ENCODE assay signal across 26 cellular contexts in genomic region chr12:52646613-52647012, GRCh38. TPM values are rescaled to one million over a fixed set of nuclear protein-coding genes. Genes with fewer than 3 reads are reported as not detected.
DNase-seq lines count a peak whose midpoint lies in the region; ATAC-seq and TF ChIP-seq lines count a peak whose summit lies in the region.
"Had no signal": no experiment of that assay in that cellular context is flagged by ENCODE, and none has a peak within 500 bp of the region (broad histone marks: within the 10 kb centered on the region; RNA-seq: fewer than 3 reads in every experiment).

No MANE protein-coding gene starts in this region.

- no peaks in the 10 kb centered on the region for H3K27me3 ChIP-seq in H9 (ENCODE audit: insufficient read depth, low read length)
- H3K27me3 ChIP-seq in A673 (replicated peaks; ENCODE audit: insufficient read depth, low read depth, low read length, poor library complexity): no peaks in the 10 kb centered on the region

- H2BK12ac ChIP-seq in H9 (ENCODE audit: insufficient read length, low read depth, low read length): no peak overlapping the region

- no peak overlapping the region for H3K9ac ChIP-seq in H9 (ENCODE audit: extremely low read depth, insufficient read length, low read length)

- H4K5ac ChIP-seq in H9 (ENCODE audit: insufficient read length, low read depth, low read length): no peak overlapping the region

- H3K36me3 Mint-ChIP-seq in H9 (ENCODE audit: insufficient read depth in 1 of 3, low read depth in 3 of 3) (no peaks in the 10 kb centered on the region), osteocyte (ENCODE audit: unreplicated experiment) (no peaks in the 10 kb centered on the region)

- WGBS in H9 (ENCODE audit: extremely low coverage, insufficient read length, low lambda C conversion rate): no CpG with 5 or more reads among the region's 12 CpGs

- H3K23ac ChIP-seq in H9 (ENCODE audit: insufficient read length, low read depth, low read length): no peak overlapping the region

- H3K4me1 Mint-ChIP-seq in H9 (peaks cover 0 to 2% of the 10 kb centered on the region in 2 experiments; a peak in 1 of 4 replicates), osteocyte (ENCODE audit: unreplicated experiment) (no peaks in the 10 kb centered on the region)

- TF ChIP-seq CTCF in H9 (conservative IDR thresholded peaks at IDR 0.05) (peak; percentile 41; the same call in 2 of the 3 replicates), osteocyte (IDR thresholded peaks at IDR 0.05) (no peak), A673 (conservative IDR thresholded peaks at IDR 0.05; ENCODE audit: low read depth, low read length) (no peak)

- no peaks in the 10 kb centered on the region for H3K36me3 ChIP-seq in A673 (ENCODE audit: insufficient read depth, low read length, poor library complexity, severe bottlenecking)
- H3K36me3 ChIP-seq: brain microvascular endothelial cell had no signal

- H3K9me3 ChIP-seq in H9 (ENCODE audit: control insufficient read depth, low read depth, low read length): no peaks in the 10 kb centered on the region
- no peaks in the 10 kb centered on the region for H3K9me3 ChIP-seq in A673 (ENCODE audit: low read depth, low read length, poor library complexity, severe bottlenecking)

- H2AFZ ChIP-seq in H9 (ENCODE audit: low read length): no peak overlapping the region
- H2AFZ ChIP-seq: PC-9 had no signal

- H3K4me1 ChIP-seq in H9 (ENCODE audit: insufficient read depth, low read length) (no peaks in the 10 kb centered on the region), A673 (ENCODE audit: insufficient read depth, low read length, poor library complexity, severe bottlenecking) (no peaks in the 10 kb centered on the region)

- no peak overlapping the region for H3K4me3 Mint-ChIP-seq in H9
- no peak overlapping the region for H3K4me3 Mint-ChIP-seq in osteocyte (ENCODE audit: unreplicated experiment)
- H3K4me3 Mint-ChIP-seq: dendritic cell treated with granulocyte-macrophage colony-stimulating factor and Interleukin-4, amounts not matched to agents 40 ng/mL and 50 ng/mL, for 4 days; nephron progenitor cell had no signal

- H3K9me3 Mint-ChIP-seq in H9: peaks cover 0 to under 1% of the 10 kb centered on the region in 2 experiments; a peak in 1 of 5 replicates
- no peaks in the 10 kb centered on the region for H3K9me3 Mint-ChIP-seq in osteocyte (ENCODE audit: unreplicated experiment)
- H3K9me3 Mint-ChIP-seq: dendritic cell treated with granulocyte-macrophage colony-stimulating factor and Interleukin-4, amounts not matched to agents 40 ng/mL and 50 ng/mL, for 4 days had no signal

- peaks cover 25% of the 10 kb centered on the region for H3K27me3 Mint-ChIP-seq in H9 (ENCODE audit: low read depth)
- H3K27me3 Mint-ChIP-seq in osteocyte (ENCODE audit: unreplicated experiment): peaks cover 47% of the 10 kb centered on the region

- POLR2A ChIA-PET in A673 (lab: Charles Lee; ENCODE audit: low non-redundant PET) (no interaction called here), HEK293T (lab: Yijun Ruan, JAX) (no interaction called here)

- intact Hi-C loops in A673 (cut with micrococcal nuclease; ENCODE audit: unreplicated experiment): no loop called here

- no peaks in the 10 kb centered on the region for H3K79me2 ChIP-seq in H9 (ENCODE audit: insufficient read depth, low read length)

- no peak overlapping the region for H2BK15ac ChIP-seq in H9 (ENCODE audit: low read depth, low read length)

- H3K27ac ChIP-seq in H9 (ENCODE audit: insufficient read length, low read depth, low read length): no peak overlapping the region
- no peak overlapping the region for H3K27ac ChIP-seq in A673 (ENCODE audit: low read depth, low read length, poor library complexity, severe bottlenecking)
- H3K27ac ChIP-seq: brain microvascular endothelial cell, C4-2B, PC-9 had no signal

- H3K27ac Mint-ChIP-seq in H9: no peak overlapping the region
- no peak overlapping the region for H3K27ac Mint-ChIP-seq in osteocyte (ENCODE audit: unreplicated experiment)
- H3K27ac Mint-ChIP-seq: dendritic cell treated with granulocyte-macrophage colony-stimulating factor and Interleukin-4, amounts not matched to agents 40 ng/mL and 50 ng/mL, for 4 days; nephron progenitor cell had no signal

- H4K20me1 ChIP-seq in H9 (ENCODE audit: control insufficient read depth, insufficient read depth, insufficient read length): no peaks in the 10 kb centered on the region

- no peak overlapping the region for H2BK5ac ChIP-seq in H9 (ENCODE audit: insufficient read length, low read length)

- H3K4ac ChIP-seq in H9 (ENCODE audit: low read depth, low read length): no peak overlapping the region

- H4K91ac ChIP-seq in H9 (ENCODE audit: insufficient read length, low read depth, low read length): no peak overlapping the region

- no peak overlapping the region for H3T11ph ChIP-seq in H9 (ENCODE audit: low read length)

- no peak overlapping the region for H4K8ac ChIP-seq in H9 (replicated peaks; ENCODE audit: insufficient read length, low read depth, low read length)

- no peak overlapping the region for H3K18ac ChIP-seq in H9 (ENCODE audit: insufficient read length, low read depth, low read length)

- CTCF ChIA-PET in A673 (lab: Charles Lee) (no interaction called here), HEK293T (lab: Yijun Ruan, JAX) (no interaction called here)

- peak; percentile 50 for DNase-seq in activated CD8-positive, alpha-beta memory T cell treated with anti-CD3 and anti-CD28 coated beads for 24 hours
- DNase-seq in activated CD8-positive, alpha-beta memory T cell treated with anti-CD3 and anti-CD28 coated beads, Interleukin-2, amount 50 U/mL, for 48 hours: no peak
- DNase-seq in H9 (peak; percentile 54), ecto neural progenitor cell (ENCODE audit: low spot score) (peak; percentile 48), osteocyte (ENCODE audit: extremely low spot score, unreplicated experiment) (peak; percentile 79), A673 (ENCODE audit: low spot score) (no peak), HEK293T (ENCODE audit: extremely low spot score) (no peak)
- DNase-seq: activated CD4-positive, CD25-positive, alpha-beta regulatory T cell; brain microvascular endothelial cell; DMS53; NCI-H1436; NCI-H2171 treated with DMSO at 0.1 percent for 48 hours; NCI-H82; nephron progenitor cell; SIG-M5; stimulated activated CD4-positive, alpha-beta T cell treated with anti-CD3 and anti-CD28 coated beads, Interleukin-4, amount 100 ng/mL, for 24 hours; substantia nigra had no signal

- no peak overlapping the region for H3K56ac ChIP-seq in H9 (ENCODE audit: insufficient read length, low read depth, low read length)

- no peak overlapping the region for H2BK120ac ChIP-seq in H9 (ENCODE audit: low read depth, low read length, poor library complexity, severe bottlenecking)

- H3K23me2 ChIP-seq in H9 (ENCODE audit: insufficient read length, low read depth, low read length, poor library complexity, severe bottlenecking): no peaks in the 10 kb centered on the region

- no peak overlapping the region for H3K4me2 ChIP-seq in H9 (ENCODE audit: insufficient read depth, insufficient read length, low read length)
- H3K4me2 ChIP-seq: PC-9 had no signal

- H2AK5ac ChIP-seq in H9 (ENCODE audit: insufficient read length, low read length): no peak overlapping the region

- BruUV-seq in A673 (replicated peaks; lab: Mats Ljungman, UMichigan): no TSS peak

- no peak for ATAC-seq in HG03442 (IDR thresholded peaks at IDR 0.05; ENCODE audit: unreplicated experiment)
- ATAC-seq: HCT116 had no signal

- no peak overlapping the region for H3K14ac ChIP-seq in H9 (ENCODE audit: insufficient read depth, low read length)

- no peak overlapping the region for H3K4me3 ChIP-seq in A673 (ENCODE audit: low read depth, low read length, poor library complexity, severe bottlenecking)
- H3K4me3 ChIP-seq: PC-9 had no signal

- no peaks in the 10 kb centered on the region for H3K79me1 ChIP-seq in H9 (ENCODE audit: insufficient read depth, low read depth, low read length, poor library complexity, severe bottlenecking)

- no peak overlapping the region for H2BK20ac ChIP-seq in H9 (ENCODE audit: low read depth, low read length, poor library complexity, severe bottlenecking)

TF ChIP-seq in HEK293T, 16 proteins besides CTCF, POLR2A, EP300 and RAD21:
- no peak for TF ChIP-seq SUZ12 (IDR thresholded peaks at IDR 0.05)
- TF ChIP-seq HDGF (IDR thresholded peaks at IDR 0.05; ENCODE audit: borderline replicate concordance): no peak
- no peak for TF ChIP-seq ELF4 (IDR thresholded peaks at IDR 0.05)
- no peak for TF ChIP-seq LEF1 (IDR thresholded peaks at IDR 0.05; ENCODE audit: borderline replicate concordance)
- no peak for TF ChIP-seq FOXK2 (IDR thresholded peaks at IDR 0.05)
- no peak for TF ChIP-seq CTBP1 (IDR thresholded peaks at IDR 0.05; ENCODE audit: borderline replicate concordance)
- no peak for TF ChIP-seq ZNF384 (IDR thresholded peaks at IDR 0.05)
- no peak for TF ChIP-seq SP1 (IDR thresholded peaks at IDR 0.05)
- no peak for TF ChIP-seq TARDBP (IDR thresholded peaks at IDR 0.05)
- no peak for TF ChIP-seq FOXM1 (IDR thresholded peaks at IDR 0.05; ENCODE audit: borderline replicate concordance)
- TF ChIP-seq PKNOX1 (IDR thresholded peaks at IDR 0.05): no peak
TF ChIP-seq in HEK293T: peak in this region for 0.

RNA-seq across cellular contexts. Expression of gene KRT2, which starts 5.4 kb away (rescaled TPM):
- not detected in 2 replicates for total RNA-seq in H9 (2021)
- not detected in 2 replicates for total RNA-seq in osteocyte
- not detected in 2 replicates for total RNA-seq in A673 (2021)
- total RNA-seq: epithelial cell of proximal tubule, frontal cortex, mesenteric fat pad, PC-9, posterior vena cava had no signal

RNA-seq across cellular contexts. Expression of gene KRT73, which starts 28.3 kb away (rescaled TPM):
- not detected in 2 replicates for total RNA-seq in H9 (2021)
- total RNA-seq in osteocyte: not detected in 2 replicates
- not detected in 2 replicates for total RNA-seq in A673 (2021)
- total RNA-seq: epithelial cell of proximal tubule, frontal cortex, mesenteric fat pad, PC-9, posterior vena cava had no signal

RNA-seq across cellular contexts. Expression of gene KRT1, which starts 33.6 kb away (rescaled TPM):
- total RNA-seq in H9 (2021): not detected in 2 replicates
- total RNA-seq in osteocyte: not detected in 2 replicates
- not detected in 2 replicates for total RNA-seq in A673 (2021)
- total RNA-seq: epithelial cell of proximal tubule, mesenteric fat pad, PC-9 had no signal

RNA-seq across cellular contexts. Expression of gene KRT72, which starts 45.4 kb away (rescaled TPM):
- not detected in 2 replicates for total RNA-seq in H9 (2021)
- total RNA-seq in osteocyte: not detected in 2 replicates
- not detected in 2 replicates for total RNA-seq in A673 (2021)
- total RNA-seq: epithelial cell of proximal tubule, frontal cortex, mesenteric fat pad, PC-9, posterior vena cava had no signal

RNA-seq across cellular contexts. Expression of gene KRT77, which starts 56.7 kb away (rescaled TPM):
- not detected in 2 replicates for total RNA-seq in H9 (2021)
- not detected in 2 replicates for total RNA-seq in osteocyte
- not detected in 2 replicates for total RNA-seq in A673 (2021)
- total RNA-seq: epithelial cell of proximal tubule, frontal cortex, mesenteric fat pad, PC-9, posterior vena cava had no signal

Comparison
In these comparisons a context has a peak if more than half of its experiments do, and no peak if none do; other contexts are left out.
1. DNase-seq: peak in activated CD8-positive, alpha-beta memory T cell treated with anti-CD3 and anti-CD28 coated beads for 24 hours (single experiment), H9 (single experiment), ecto neural progenitor cell (single experiment) and osteocyte (single experiment); none in activated CD8-positive, alpha-beta memory T cell treated with anti-CD3 and anti-CD28 coated beads, Interleukin-2, amount 50 U/mL, for 48 hours (single experiment), A673 (single experiment) and HEK293T (single experiment).